ENCODE assay signal across 8 cellular contexts in the genomic region with DNA sequence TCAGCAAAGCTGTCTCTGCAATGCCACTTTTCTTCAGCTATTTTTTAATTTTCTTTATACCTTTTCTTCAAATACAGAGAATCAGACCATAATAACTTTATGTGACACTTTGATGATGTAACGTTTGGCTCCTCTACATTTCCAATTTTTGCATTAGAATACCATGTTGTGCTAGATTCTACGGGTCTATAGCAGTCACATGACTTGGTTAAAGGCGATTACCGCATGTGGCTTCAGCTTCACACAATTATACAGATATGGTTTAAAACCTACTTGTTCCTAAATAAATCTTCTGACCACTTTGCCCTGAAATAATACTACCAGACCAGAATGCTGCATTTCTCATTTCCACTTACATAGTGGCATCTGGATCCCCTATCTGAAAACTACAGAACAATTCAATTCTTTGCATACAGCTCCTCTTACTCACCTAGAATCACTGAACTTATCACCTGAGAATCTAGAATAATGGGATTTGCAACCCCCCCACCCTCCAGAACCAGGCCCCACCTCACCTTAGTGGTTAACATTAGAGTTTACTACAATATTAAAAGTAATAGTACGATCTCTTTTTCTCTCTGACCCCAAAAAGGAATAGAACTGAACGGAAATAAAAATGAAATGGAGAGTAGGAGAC. TPM values are rescaled to one million over a fixed set of nuclear protein-coding genes. Genes with fewer than 3 reads are reported as not detected.
DNase-seq lines count a peak whose midpoint lies in the region; ATAC-seq, FAIRE-seq and TF ChIP-seq lines count a peak whose summit lies in the region.

No MANE protein-coding gene starts in this region.

- H3K9me3 ChIP-seq in kidney (ENCODE audit: control insufficient read depth in 1 of 2, low read length in 2 of 2), result no peaks in the 10 kb centered on the region
- H3K9me3 ChIP-seq in thymus (ENCODE audit: control insufficient read depth), result no peaks in the 10 kb centered on the region

- ATAC-seq in activated naive CD8-positive, alpha-beta T cell treated with anti-CD3 and anti-CD28 coated beads, Interleukin-2, amount 10 ng/mL, durations not matched to agents 7 days and 5 days (ENCODE audit: low read depth), result no peak
- no peak for ATAC-seq in omental fat pad (ENCODE audit: low FRiP score)

- no peak for TF ChIP-seq CTCF in kidney (IDR thresholded peaks at IDR 0.05; ENCODE audit: borderline replicate concordance, extremely low read depth, insufficient read depth)
- TF ChIP-seq CTCF in omental fat pad (IDR thresholded peaks at IDR 0.05), result no peak

- H3K4me3 ChIP-seq in kidney (ENCODE audit: low read length in 2 of 2), result peak overlapping the region; percentile 55 to 79
- peak overlapping the region; percentile 96 for H3K4me3 ChIP-seq in thymus (ENCODE audit: low read length)

- H3K36me3 ChIP-seq in kidney (ENCODE audit: control insufficient read depth in 1 of 2, insufficient read depth in 2 of 2, low read length in 2 of 2), result no peaks in the 10 kb centered on the region
- H3K36me3 ChIP-seq in thymus (ENCODE audit: control insufficient read depth, insufficient read depth), result peaks cover 6% of the 10 kb centered on the region

- H3K27ac Mint-ChIP-seq in activated T-cell treated with anti-CD3 and anti-CD28 coated beads, Interleukin-2, amount 50 U/mL, for 24 hours, result peak overlapping the region; percentile 93
- peak overlapping the region; percentile 89 for H3K27ac Mint-ChIP-seq in activated naive CD8-positive, alpha-beta T cell treated with anti-CD3 and anti-CD28 coated beads, Interleukin-2, amount 10 ng/mL, durations not matched to agents 7 days and 5 days

- H3K4me1 Mint-ChIP-seq in activated T-cell treated with anti-CD3 and anti-CD28 coated beads, Interleukin-2, amount 50 U/mL, for 24 hours (ENCODE audit: low read depth), result peaks cover 51% of the 10 kb centered on the region
- H3K4me1 Mint-ChIP-seq in activated naive CD8-positive, alpha-beta T cell treated with anti-CD3 and anti-CD28 coated beads, Interleukin-2, amount 10 ng/mL, durations not matched to agents 7 days and 5 days, result peaks cover 44% of the 10 kb centered on the region

- H3K9ac ChIP-seq in kidney (ENCODE audit: low read length in 2 of 2), result peak overlapping the region; percentile 3 to 41

- peak overlapping the region in 1 of 2 donors; percentile 49 for H3K27ac ChIP-seq in kidney (ENCODE audit: low read depth in 2 of 2, low read length in 2 of 2)
- H3K27ac ChIP-seq in thymus (ENCODE audit: low read depth), result peak overlapping the region; percentile 81

- POLR2A ChIA-PET in activated naive CD8-positive, alpha-beta T cell treated with anti-CD3 and anti-CD28 coated beads, Interleukin-2, amount 10 ng/mL, durations not matched to agents 7 days and 5 days (lab: Charles Lee), result interaction anchor here (0.5 to 1.2 kb wide), 3 partner anchors 53 to 896 kb away, joined by 3 to 6 read pairs (median 3); no protein-coding TSS in a partner anchor

- no peak for FAIRE-seq in kidney (lab: Jason Lieb, UNC)
- FAIRE-seq in RCC 7860 (lab: Jason Lieb, UNC), result no peak

- no peak for DNase-seq in activated T-cell treated with anti-CD3 and anti-CD28 coated beads, Interleukin-2, amount 50 U/mL, for 24 hours
- no peak for DNase-seq in activated T-cell treated with anti-CD3 and anti-CD28 coated beads, Interleukin-2, amount 50 U/mL, for 1 hour
- DNase-seq in activated naive CD8-positive, alpha-beta T cell treated with anti-CD3 and anti-CD28 coated beads, Interleukin-2, amount 10 ng/mL, durations not matched to agents 7 days and 5 days, result no peak
- no peak for DNase-seq in kidney
- no peak for DNase-seq in NOMO-1 (lab: John Stamatoyannopoulos, UW; ENCODE audit: unreplicated experiment in 2 of 2)
- no peak for DNase-seq in RCC 7860 (ENCODE audit: low spot score)
- no peak for DNase-seq in omental fat pad (ENCODE audit: low spot score)

- H3K9me3 Mint-ChIP-seq in activated T-cell treated with anti-CD3 and anti-CD28 coated beads, Interleukin-2, amount 50 U/mL, for 24 hours, result no peaks in the 10 kb centered on the region
- no peaks in the 10 kb centered on the region for H3K9me3 Mint-ChIP-seq in activated naive CD8-positive, alpha-beta T cell treated with anti-CD3 and anti-CD28 coated beads, Interleukin-2, amount 10 ng/mL, durations not matched to agents 7 days and 5 days

- H3K4me1 ChIP-seq in kidney (ENCODE audit: control insufficient read depth in 1 of 2, insufficient read depth in 1 of 2, low read depth in 1 of 2, low read length in 2 of 2), result peaks cover 9 to 12% of the 10 kb centered on the region in 2 donors
- H3K4me1 ChIP-seq in thymus (ENCODE audit: control insufficient read depth, insufficient read depth, low read length), result peaks cover 27% of the 10 kb centered on the region

- no peaks in the 10 kb centered on the region for H3K27me3 ChIP-seq in thymus (ENCODE audit: control insufficient read depth, insufficient read depth)

- peaks cover 54% of the 10 kb centered on the region for H3K36me3 Mint-ChIP-seq in activated T-cell treated with anti-CD3 and anti-CD28 coated beads, Interleukin-2, amount 50 U/mL, for 24 hours (ENCODE audit: low read depth)
- peaks cover 23% of the 10 kb centered on the region for H3K36me3 Mint-ChIP-seq in activated naive CD8-positive, alpha-beta T cell treated with anti-CD3 and anti-CD28 coated beads, Interleukin-2, amount 10 ng/mL, durations not matched to agents 7 days and 5 days

- WGBS in thymus, result 4% methylated on average over 6 of the region's 6 CpGs

- peak overlapping the region; percentile 96 for H3K4me3 Mint-ChIP-seq in activated T-cell treated with anti-CD3 and anti-CD28 coated beads, Interleukin-2, amount 50 U/mL, for 24 hours
- H3K4me3 Mint-ChIP-seq in activated naive CD8-positive, alpha-beta T cell treated with anti-CD3 and anti-CD28 coated beads, Interleukin-2, amount 10 ng/mL, durations not matched to agents 7 days and 5 days, result peak overlapping the region; percentile 86

- intact Hi-C loops in kidney (cut with DNase I), result no loop called here

- H3K27me3 Mint-ChIP-seq in activated T-cell treated with anti-CD3 and anti-CD28 coated beads, Interleukin-2, amount 50 U/mL, for 24 hours, result no peaks in the 10 kb centered on the region
- H3K27me3 Mint-ChIP-seq in activated naive CD8-positive, alpha-beta T cell treated with anti-CD3 and anti-CD28 coated beads, Interleukin-2, amount 10 ng/mL, durations not matched to agents 7 days and 5 days, result no peaks in the 10 kb centered on the region

RNA-seq across cellular contexts. Expression of a gene that starts 1.3 kb away (rescaled TPM):
- total RNA-seq in activated naive CD8-positive, alpha-beta T cell treated with anti-CD3 and anti-CD28 coated beads, Interleukin-2, amount 10 ng/mL, durations not matched to agents 7 days and 5 days, result 100 to 1,000 TPM; 150 to 155 TPM
- total RNA-seq in kidney (89.4 TPM), omental fat pad (10 to 100 TPM; 38.6 to 69.8 (median 55.3) TPM)
- polyA plus RNA-seq in kidney (ENCODE audit: insufficient read depth, low read depth, low replicate concordance) (48.9 TPM), thymus (104 TPM)
